26 cellular contexts compared by ENCODE assay signal in the genomic region with DNA sequence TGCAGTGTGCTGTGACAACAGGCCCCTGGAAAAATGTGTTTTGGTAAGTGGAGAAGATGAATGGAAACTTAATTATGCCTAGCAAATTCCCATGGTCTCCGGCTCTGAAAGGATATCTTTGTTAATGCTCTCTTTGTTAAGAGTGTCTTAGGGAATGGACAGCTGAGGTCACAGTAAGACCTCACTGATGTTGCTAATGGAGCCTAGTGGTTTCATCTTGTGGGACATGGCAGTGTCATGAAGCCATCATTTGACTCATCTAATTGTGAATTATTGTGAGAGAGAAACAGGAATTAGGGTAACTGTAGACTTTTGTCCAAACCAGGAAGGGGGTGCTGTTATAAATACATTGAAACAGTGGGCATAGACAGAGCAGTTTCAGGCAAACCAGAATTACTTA.
A peak's percentile ranks its signal among the peaks of the same experiment; 100 is the strongest.
DNase-seq lines count a peak whose midpoint lies in the region; ATAC-seq, FAIRE-seq and TF ChIP-seq lines count a peak whose summit lies in the region.
"Had no signal": no experiment of that assay in that cellular context is flagged by ENCODE, and none has a peak within 500 bp of the region (broad histone marks: within the 10 kb centered on the region; RNA-seq: fewer than 3 reads in every experiment).

No MANE protein-coding gene starts in this region.

- no peaks in the 10 kb centered on the region for H3K27me3 ChIP-seq in K562 (ENCODE audit: control insufficient read depth in 2 of 2, insufficient read depth in 2 of 2, low read length in 2 of 2)
- no peaks in the 10 kb centered on the region for H3K27me3 ChIP-seq in transverse colon
- H3K27me3 ChIP-seq: upper lobe of right lung had no signal

- peaks cover 7% of the 10 kb centered on the region for H3K9me3 ChIP-seq in K562 (replicated peaks; ENCODE audit: control insufficient read depth, insufficient read depth, low read depth, low read length)
- no peaks in the 10 kb centered on the region for H3K9me3 ChIP-seq in transverse colon
- H3K9me3 ChIP-seq: upper lobe of right lung had no signal

- H3K9me1 ChIP-seq in K562 (ENCODE audit: control insufficient read depth, insufficient read depth, low read length), result no peaks in the 10 kb centered on the region

- peak overlapping the region; percentile 39 to 69 (median 45) for H3K27ac Mint-ChIP-seq in nephron
- H3K27ac Mint-ChIP-seq: activated naive CD4-positive, alpha-beta T cell treated with anti-CD3 and anti-CD28 coated beads, Interleukin-2, amount 50 U/mL, for 24 hours; GM23338; naive B cell; T-helper 1 cell treated with Interleukin-12 subunit alpha and Interleukin-12 subunit beta and Interleukin-4 antibody, amounts not matched to agents 30 μg/mL and 1 μg/mL, for 36 hours had no signal

- DNase-seq in RPMI7951 (ENCODE audit: low read depth) (peak; percentile 50), K562 (ENCODE audit: extremely low read depth in 1 of 4, low spot score in 3 of 4) (no peak), transverse colon (no peak), NCI-H82 treated with DMSO at 0.1 percent for 48 hours (lab: John Stamatoyannopoulos, UW; ENCODE audit: unreplicated experiment) (no peak)
- DNase-seq: activated CD4-positive, alpha-beta T cell treated with anti-CD3 and anti-CD28 coated beads, Interleukin-2, amount 50 U/mL, for 48 hours; activated CD8-positive, alpha-beta memory T cell treated with anti-CD3 and anti-CD28 coated beads, Interleukin-2, amount 50 U/mL, for 48 hours; Calu3; cortex of kidney; foreskin fibroblast; Kasumi-1; naive B cell; NCI-H1092 treated with DMSO at 0.1 percent for 48 hours; NCI-H187 treated with DMSO at 0.1 percent for 48 hours; NCI-H69; stimulated activated CD4-positive, alpha-beta T cell treated with anti-CD3 and anti-CD28 coated beads, Interleukin-4, amount 100 ng/mL, for 1 hour; substantia nigra; upper lobe of right lung had no signal

- TF ChIP-seq POLR2A in K562 (conservative IDR thresholded peaks at IDR 0.05) (no peak), transverse colon (IDR thresholded peaks at IDR 0.05) (no peak)

- intact Hi-C loops in K562 (cut with micrococcal nuclease) (loop anchor here (5.0 to 10.0 kb wide), 3 partner anchors 35 to 158 kb away; no protein-coding TSS in a partner anchor), transverse colon (cut with DNase I; ENCODE audit: low total_unique reads) (no loop called here)

- H3K4me3 Mint-ChIP-seq in nephron, result no peak overlapping the region
- H3K4me3 Mint-ChIP-seq: activated naive CD4-positive, alpha-beta T cell treated with anti-CD3 and anti-CD28 coated beads, Interleukin-2, amount 50 U/mL, for 24 hours; GM23338; naive B cell; T-helper 1 cell treated with Interleukin-12 subunit alpha and Interleukin-12 subunit beta and Interleukin-4 antibody, amounts not matched to agents 30 μg/mL and 1 μg/mL, for 36 hours had no signal

- no peaks in the 10 kb centered on the region for H3K79me2 ChIP-seq in K562 (ENCODE audit: control insufficient read depth, insufficient read depth, low read length)

- H3K27ac ChIP-seq in K562 (ENCODE audit: extremely low read depth, low read depth, low read length), result peak overlapping the region; percentile 89; the same call in 2 of the 3 replicates
- H3K27ac ChIP-seq in transverse colon, result peak overlapping the region; percentile 64 to 76 (median 70)
- H3K27ac ChIP-seq: HL-60, upper lobe of right lung had no signal

- ATAC-seq in K562 (peak; percentile 25; the same call in 1 of the 3 replicates), GM18858 (IDR thresholded peaks at IDR 0.05; ENCODE audit: unreplicated experiment) (no peak), GM18517 (IDR thresholded peaks at IDR 0.05; ENCODE audit: unreplicated experiment) (no peak)
- ATAC-seq: GM23338, HepG2 had no signal

- no peaks in the 10 kb centered on the region for H4K20me1 ChIP-seq in K562 (replicated peaks; ENCODE audit: control insufficient read depth, insufficient read depth, low read length)

- WGBS in K562 (ENCODE audit: insufficient coverage, low coverage, missing lambda C conversion rate), result 0% methylated on average over 1 of the region's 1 CpG
- WGBS in transverse colon (ENCODE audit: low coverage in 1 of 2), 2 donors, result 0% methylated on average over 1 of the region's 1 CpG

- H3K4me1 ChIP-seq in K562 (replicated peaks in 1 of 2; ENCODE audit: control insufficient read depth in 2 of 2, insufficient read depth in 2 of 2, low read length in 2 of 2) (peaks cover 0 to 20% of the 10 kb centered on the region in 2 experiments; a peak in 2 of 5 replicates), transverse colon (peaks cover 0 to 13% (median 3%) of the 10 kb centered on the region in 4 donors)
- H3K4me1 ChIP-seq: upper lobe of right lung had no signal

- TF ChIP-seq RAD21 in K562 (CRISPR knock-in tag; conservative IDR thresholded peaks at IDR 0.05 in 1 of 2, IDR thresholded peaks at IDR 0.05 in 1 of 2), result no peak

- in situ Hi-C loops in K562 (cut with MboI) (loop anchor here (25.0 kb wide), 1 partner anchor 1095 kb away; no protein-coding TSS in a partner anchor), transverse colon (cut with MboI; ENCODE audit: low pct_ligation_motif_present in 1 of 4, low pct_unique_long_range_greater_than_20kb in 1 of 4, low sequenced_read_pairs in 3 of 4) (no loop called here)

- H2AFZ ChIP-seq in K562 (ENCODE audit: low read depth, low read length), result peak overlapping the region; percentile 95
- H2AFZ ChIP-seq: GM23338 had no signal

- H3K4me2 ChIP-seq in K562 (ENCODE audit: insufficient read depth, low read length), result no peak overlapping the region
- H3K4me2 ChIP-seq: GM23338 had no signal

- CTCF ChIA-PET in K562 (lab: Yijun Ruan, JAX; ENCODE audit: low intra/inter-chr PET ratio), result no interaction called here

- no peaks in the 10 kb centered on the region for H3K36me3 ChIP-seq in K562 (ENCODE audit: control insufficient read depth, insufficient read depth, low read length)
- no peaks in the 10 kb centered on the region for H3K36me3 ChIP-seq in transverse colon
- H3K36me3 ChIP-seq: upper lobe of right lung had no signal

- H3K4me3 ChIP-seq in K562 (no peak overlapping the region), transverse colon (no peak overlapping the region)
- H3K4me3 ChIP-seq: GM23338, upper lobe of right lung had no signal

- TF ChIP-seq CTCF in K562 (IDR thresholded peaks at IDR 0.05 in 2 of 3, conservative IDR thresholded peaks at IDR 0.05 in 1 of 3; ENCODE audit: insufficient read depth in 2 of 3, low read depth in 1 of 3, low read length in 3 of 3) (no peak), nephron (IDR thresholded peaks at IDR 0.05; ENCODE audit: unreplicated experiment in 3 of 3) (no peak), transverse colon (IDR thresholded peaks at IDR 0.05) (no peak)

- POLR2A ChIA-PET in K562 (lab: Yijun Ruan, JAX), result interaction anchor here (0.6 kb wide), 1 partner anchor 80 kb away, joined by 3 read pairs; no protein-coding TSS in a partner anchor

- H3K9ac ChIP-seq in K562 (ENCODE audit: insufficient read depth in 1 of 2, low read depth in 2 of 2, low read length in 2 of 2), result no peak overlapping the region

- peaks cover 32% of the 10 kb centered on the region for H3K36me3 Mint-ChIP-seq in nephron (ENCODE audit: low read depth)
- H3K36me3 Mint-ChIP-seq: naive B cell had no signal

- H3K4me1 Mint-ChIP-seq in nephron, result peaks cover 48% of the 10 kb centered on the region
- H3K4me1 Mint-ChIP-seq: activated naive CD4-positive, alpha-beta T cell treated with anti-CD3 and anti-CD28 coated beads, Interleukin-2, amount 50 U/mL, for 24 hours; GM23338; naive B cell had no signal

- H3K27me3 Mint-ChIP-seq in nephron (ENCODE audit: low read depth), result no peaks in the 10 kb centered on the region
- H3K27me3 Mint-ChIP-seq: activated naive CD4-positive, alpha-beta T cell treated with anti-CD3 and anti-CD28 coated beads, Interleukin-2, amount 50 U/mL, for 24 hours; naive B cell had no signal

- FAIRE-seq in K562 (lab: Jason Lieb, UNC), result no peak
- FAIRE-seq: HepG2, TTC549 had no signal

- TF ChIP-seq EP300 in K562 (IDR thresholded peaks at IDR 0.05; ENCODE audit: low read length), result no peak
- TF ChIP-seq EP300 in transverse colon (IDR thresholded peaks at IDR 0.05; ENCODE audit: low read depth), result no peak

- BruUV-seq in K562 (replicated peaks; lab: Mats Ljungman, UMichigan), result no TSS peak

- no peaks in the 10 kb centered on the region for H3K9me3 Mint-ChIP-seq in nephron
- H3K9me3 Mint-ChIP-seq: activated naive CD4-positive, alpha-beta T cell treated with anti-CD3 and anti-CD28 coated beads, Interleukin-2, amount 50 U/mL, for 24 hours had no signal

TF ChIP-seq in K562, 482 proteins besides CTCF, POLR2A, EP300 and RAD21:
- TF ChIP-seq NCOA1 (IDR thresholded peaks at IDR 0.05; ENCODE audit: low read depth), result no peak
- TF ChIP-seq ATF7 (IDR thresholded peaks at IDR 0.05), result no peak
